In genomic region chr18:27057459-27058302, GRCh38 we compare ENCODE assay signal across 12 cellular contexts.
DNase-seq lines count a peak whose midpoint lies in the region; ATAC-seq, FAIRE-seq and TF ChIP-seq lines count a peak whose summit lies in the region.
"Had no signal": no experiment of that assay in that cellular context is flagged by ENCODE, and none has a peak within 500 bp of the region (broad histone marks: within the 10 kb centered on the region; RNA-seq: fewer than 3 reads in every experiment).

No MANE protein-coding gene starts in this region.

- H3K9me3 ChIP-seq in heart left ventricle, result no peaks in the 10 kb centered on the region
- H3K9me3 ChIP-seq in pancreas, result no peaks in the 10 kb centered on the region
- H3K9me3 ChIP-seq: suprapubic skin had no signal

- H3K4me3 ChIP-seq in heart left ventricle (peak overlapping the region in 9 of 12 donors; percentile 17 to 37 (median 27)), pancreas (no peak overlapping the region)
- H3K4me3 ChIP-seq: suprapubic skin had no signal

- WGBS in heart left ventricle, 4 donors, result 31 to 60% (median 38%) methylated on average over 12 of the region's 12 CpGs
- WGBS in pancreas, 2 donors, result 35 to 40% methylated on average over 12 of the region's 12 CpGs

- H3K9me3 Mint-ChIP-seq in stimulated activated naive CD8-positive, alpha-beta T cell treated with anti-CD3 and anti-CD28 coated beads, Interleukin-15, amount 100 ng/mL, for 72 hours, result peaks cover 3 to 13% of the 10 kb centered on the region in 2 donors

- TF ChIP-seq CTCF in heart left ventricle (IDR thresholded peaks at IDR 0.05), result no peak
- no peak for TF ChIP-seq CTCF in pancreas (IDR thresholded peaks at IDR 0.05)

- intact Hi-C loops in heart left ventricle (cut with DNase I) (loop anchor here in 5 of 10 donors (5.0 to 10.0 kb wide), 3 partner anchors 85 to 97 kb away; no protein-coding TSS in a partner anchor), pancreas (cut with DNase I) (no loop called here)

- no peak for TF ChIP-seq POLR2A in heart left ventricle (IDR thresholded peaks at IDR 0.05)

- no peaks in the 10 kb centered on the region for H3K36me3 ChIP-seq in heart left ventricle
- H3K36me3 ChIP-seq in pancreas, result no peaks in the 10 kb centered on the region
- H3K36me3 ChIP-seq: suprapubic skin, WERI-Rb-1 had no signal

- DNase-seq in COLO668 (lab: John Stamatoyannopoulos, UW; ENCODE audit: unreplicated experiment) (peak; percentile 56), NCI-H748 (lab: John Stamatoyannopoulos, UW; ENCODE audit: unreplicated experiment) (peak; percentile 98), heart left ventricle (peak in 3 of 5 donors; percentile 29 to 50 (median 37)), pancreas (no peak), NAMALWA (ENCODE audit: low spot score) (no peak)
- no peak for DNase-seq in stimulated activated naive CD8-positive, alpha-beta T cell treated with anti-CD3 and anti-CD28 coated beads, Interleukin-15, amount 100 ng/mL, for 72 hours
- no peak for DNase-seq in activated T-cell treated with anti-CD3 and anti-CD28 coated beads, Interleukin-2, amount 50 U/mL, for 48 hours
- DNase-seq: activated T-cell treated with anti-CD3 and anti-CD28 coated beads, Interleukin-2, amount 50 U/mL, for 4 hours; WERI-Rb-1 had no signal

- H3K4me3 Mint-ChIP-seq in stimulated activated naive CD8-positive, alpha-beta T cell treated with anti-CD3 and anti-CD28 coated beads, Interleukin-15, amount 100 ng/mL, for 72 hours, result no peak overlapping the region
- H3K4me3 Mint-ChIP-seq: activated T-cell treated with anti-CD3 and anti-CD28 coated beads, Interleukin-2, amount 50 U/mL, for 4 hours had no signal

- peaks cover 0 to 33% (median 5%) of the 10 kb centered on the region in 12 donors for H3K4me1 ChIP-seq in heart left ventricle
- H3K4me1 ChIP-seq in pancreas, result no peaks in the 10 kb centered on the region
- H3K4me1 ChIP-seq: suprapubic skin had no signal

- H3K27me3 ChIP-seq in heart left ventricle (no peaks in the 10 kb centered on the region), pancreas (no peaks in the 10 kb centered on the region)
- H3K27me3 ChIP-seq: suprapubic skin had no signal

- ATAC-seq in heart left ventricle, result peak; percentile 96 to 97 (median 96)
- ATAC-seq in pancreas, result peak in 3 of 4 donors; percentile 80 to 91 (median 83)
- ATAC-seq in GM19351 (IDR thresholded peaks at IDR 0.05; ENCODE audit: unreplicated experiment), result no peak
- ATAC-seq in stimulated activated naive CD8-positive, alpha-beta T cell treated with anti-CD3 and anti-CD28 coated beads, Interleukin-15, amount 100 ng/mL, for 72 hours, result no peak
- ATAC-seq: activated T-cell treated with anti-CD3 and anti-CD28 coated beads, Interleukin-2, amount 50 U/mL, for 4 hours had no signal

- H3K4me1 Mint-ChIP-seq in stimulated activated naive CD8-positive, alpha-beta T cell treated with anti-CD3 and anti-CD28 coated beads, Interleukin-15, amount 100 ng/mL, for 72 hours, result no peaks in the 10 kb centered on the region

- H3K27ac Mint-ChIP-seq in stimulated activated naive CD8-positive, alpha-beta T cell treated with anti-CD3 and anti-CD28 coated beads, Interleukin-15, amount 100 ng/mL, for 72 hours, result no peak overlapping the region

- no peak for FAIRE-seq in pancreas (lab: Jason Lieb, UNC)
- FAIRE-seq: frontal cortex had no signal

- no peaks in the 10 kb centered on the region for H3K27me3 Mint-ChIP-seq in stimulated activated naive CD8-positive, alpha-beta T cell treated with anti-CD3 and anti-CD28 coated beads, Interleukin-15, amount 100 ng/mL, for 72 hours

- H3K27ac ChIP-seq in heart left ventricle (peak overlapping the region; percentile 47 to 96 (median 88)), pancreas (peak overlapping the region in 2 of 4 donors; percentile 52 to 60)
- H3K27ac ChIP-seq: suprapubic skin, WERI-Rb-1 had no signal

Comparison
In these comparisons a context has a peak if more than half of its experiments do, and no peak if none do; other contexts are left out.
1. DNase-seq: peak in COLO668 (single experiment), NCI-H748 (single experiment) and heart left ventricle (3 of 5); none in pancreas (0 of 6), stimulated activated naive CD8-positive, alpha-beta T cell treated with anti-CD3 and anti-CD28 coated beads, Interleukin-15, amount 100 ng/mL, for 72 hours (0 of 2), NAMALWA (single experiment) and activated T-cell treated with anti-CD3 and anti-CD28 coated beads, Interleukin-2, amount 50 U/mL, for 48 hours (0 of 2).
2. ATAC-seq: peak in heart left ventricle (4 of 4) and pancreas (3 of 4); none in GM19351 (single experiment) and stimulated activated naive CD8-positive, alpha-beta T cell treated with anti-CD3 and anti-CD28 coated beads, Interleukin-15, amount 100 ng/mL, for 72 hours (single experiment).
3. H3K4me3 ChIP-seq: peak in heart left ventricle (9 of 12); none in pancreas (0 of 4).